ENCODE assay signal across 9 cellular contexts in genomic region chr1:203649551-203650011, GRCh38. TPM values are rescaled to one million over a fixed set of nuclear protein-coding genes. Genes with fewer than 3 reads are reported as not detected.
DNase-seq lines count a peak whose midpoint lies in the region; ATAC-seq and TF ChIP-seq lines count a peak whose summit lies in the region.
"Had no signal": no experiment of that assay in that cellular context is flagged by ENCODE, and none has a peak within 500 bp of the region (broad histone marks: within the 10 kb centered on the region; RNA-seq: fewer than 3 reads in every experiment).

No MANE protein-coding gene starts in this region.

- no peaks in the 10 kb centered on the region for H3K9me3 ChIP-seq in MM.1S (replicated peaks; ENCODE audit: insufficient read depth, low read length)

- no peaks in the 10 kb centered on the region for H3K9me2 ChIP-seq in MM.1S (replicated peaks; ENCODE audit: insufficient read depth, low read length)

- H3K4me3 ChIP-seq in MM.1S (ENCODE audit: low read length), result peak overlapping the region; percentile 40
- H3K4me3 ChIP-seq: lung had no signal

- H3K27ac ChIP-seq in MM.1S (ENCODE audit: low read length), result peak overlapping the region; percentile 66; the same call in 1 of the 2 replicates
- peak overlapping the region; percentile 29 for H3K27ac ChIP-seq in cingulate gyrus (ENCODE audit: low read depth, low read length)

- H3K4me1 ChIP-seq in MM.1S (ENCODE audit: low read length), result peaks cover 29% of the 10 kb centered on the region

- peak; percentile 29 for DNase-seq in activated gamma-delta T cell treated with Interleukin-2 at 50 U/mL for 16 hours
- DNase-seq in activated gamma-delta T cell (lab: John Stamatoyannopoulos, UW), result no peak
- DNase-seq in MM.1S, result no peak
- DNase-seq in stimulated activated CD8-positive, alpha-beta memory T cell treated with anti-CD3 and anti-CD28 coated beads, Interleukin-15, amount 100 ng/mL, for 48 hours (ENCODE audit: low read depth in 2 of 2), result peak; percentile 48 to 62
- DNase-seq in left colon, result no peak
- no peak for DNase-seq in NCI-H774 (lab: John Stamatoyannopoulos, UW)
- DNase-seq in NCI-H187 treated with DMSO at 0.1 percent for 48 hours (lab: John Stamatoyannopoulos, UW), result no peak

- no peak for ATAC-seq in left colon

- intact Hi-C loops in left colon (cut with DNase I, micrococcal nuclease), result no loop called here

- peak overlapping the region; percentile 84 for H3K4me2 ChIP-seq in MM.1S (ENCODE audit: low read depth, low read length)

- no peaks in the 10 kb centered on the region for H3K27me3 ChIP-seq in MM.1S (replicated peaks; ENCODE audit: insufficient read depth, low read length)

- H3K9ac ChIP-seq in MM.1S (ENCODE audit: low read length), result peak overlapping the region; percentile 34; the same call in 1 of the 2 replicates

- no peak for TF ChIP-seq CTCF in MM.1S (IDR thresholded peaks at IDR 0.05; ENCODE audit: low read length)

- peaks cover 18% of the 10 kb centered on the region for H3F3A ChIP-seq in MM.1S (ENCODE audit: insufficient read depth, low read length)

- H3K36me3 ChIP-seq in MM.1S (replicated peaks; ENCODE audit: insufficient read depth, low read length), result no peaks in the 10 kb centered on the region

- H4K20me1 ChIP-seq in MM.1S (ENCODE audit: insufficient read depth, low read length), result no peaks in the 10 kb centered on the region

- H3K79me2 ChIP-seq in MM.1S (ENCODE audit: low read length), result no peaks in the 10 kb centered on the region

- peak overlapping the region; percentile 69; the same call in 1 of the 2 replicates for H2AFZ ChIP-seq in MM.1S (ENCODE audit: low read length)

RNA-seq across cellular contexts. Expression of gene ATP2B4, which starts 22.9 kb away (rescaled TPM):
- 10 to 100 TPM; 17.4 to 55.8 TPM for total RNA-seq in left colon

Comparison
In these comparisons a context has a peak if more than half of its experiments do, and no peak if none do; other contexts are left out.
1. DNase-seq: peak in activated gamma-delta T cell treated with Interleukin-2 at 50 U/mL for 16 hours (single experiment) and stimulated activated CD8-positive, alpha-beta memory T cell treated with anti-CD3 and anti-CD28 coated beads, Interleukin-15, amount 100 ng/mL, for 48 hours (2 of 2); none in activated gamma-delta T cell (single experiment), MM.1S (single experiment), left colon (0 of 2), NCI-H774 (single experiment) and NCI-H187 treated with DMSO at 0.1 percent for 48 hours (single experiment).